1 cellular context compared by ENCODE assay signal in genomic region chr5:150606476-150606875, GRCh38.
TF ChIP-seq lines count a peak whose summit lies in the region.

No MANE protein-coding gene starts in this region.

TF ChIP-seq in WTC11, 78 proteins besides CTCF, POLR2A, EP300 and RAD21 (continued from another document):
- TF ChIP-seq TP53 (CRISPR knock-in tag; IDR thresholded peaks at IDR 0.05) (no peak), KAT7 (CRISPR knock-in tag; IDR thresholded peaks at IDR 0.05; ENCODE audit: borderline replicate concordance) (no peak), PREB (CRISPR knock-in tag; IDR thresholded peaks at IDR 0.05; ENCODE audit: borderline replicate concordance) (no peak), ZNF138 (CRISPR knock-in tag; conservative IDR thresholded peaks at IDR 0.05) (no peak), ELF4 (CRISPR knock-in tag; IDR thresholded peaks at IDR 0.05; ENCODE audit: low read depth) (no peak)
